In genomic region chr7:74656911-74657691, GRCh38 we compare ENCODE assay signal across 1 cellular context.
TF ChIP-seq lines count a peak whose summit lies in the region.

No MANE protein-coding gene starts in this region.

TF ChIP-seq in K562, 482 proteins besides CTCF, POLR2A, EP300 and RAD21 (continued from another document and continues in another):
- TF ChIP-seq, protein P1, sequence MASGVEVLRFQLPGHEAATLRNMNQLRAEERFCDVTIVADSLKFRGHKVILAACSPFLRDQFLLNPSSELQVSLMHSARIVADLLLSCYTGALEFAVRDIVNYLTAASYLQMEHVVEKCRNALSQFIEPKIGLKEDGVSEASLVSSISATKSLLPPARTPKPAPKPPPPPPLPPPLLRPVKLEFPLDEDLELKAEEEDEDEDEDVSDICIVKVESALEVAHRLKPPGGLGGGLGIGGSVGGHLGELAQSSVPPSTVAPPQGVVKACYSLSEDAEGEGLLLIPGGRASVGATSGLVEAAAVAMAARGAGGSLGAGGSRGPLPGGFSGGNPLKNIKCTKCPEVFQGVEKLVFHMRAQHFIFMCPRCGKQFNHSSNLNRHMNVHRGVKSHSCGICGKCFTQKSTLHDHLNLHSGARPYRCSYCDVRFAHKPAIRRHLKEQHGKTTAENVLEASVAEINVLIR (CRISPR knock-in tag; IDR thresholded peaks at IDR 0.05), result no peak
- TF ChIP-seq ZBTB33 (CRISPR knock-in tag; IDR thresholded peaks at IDR 0.05), result peak; percentile 26; the same call in 1 of the 2 replicates
- TF ChIP-seq, protein P2, sequence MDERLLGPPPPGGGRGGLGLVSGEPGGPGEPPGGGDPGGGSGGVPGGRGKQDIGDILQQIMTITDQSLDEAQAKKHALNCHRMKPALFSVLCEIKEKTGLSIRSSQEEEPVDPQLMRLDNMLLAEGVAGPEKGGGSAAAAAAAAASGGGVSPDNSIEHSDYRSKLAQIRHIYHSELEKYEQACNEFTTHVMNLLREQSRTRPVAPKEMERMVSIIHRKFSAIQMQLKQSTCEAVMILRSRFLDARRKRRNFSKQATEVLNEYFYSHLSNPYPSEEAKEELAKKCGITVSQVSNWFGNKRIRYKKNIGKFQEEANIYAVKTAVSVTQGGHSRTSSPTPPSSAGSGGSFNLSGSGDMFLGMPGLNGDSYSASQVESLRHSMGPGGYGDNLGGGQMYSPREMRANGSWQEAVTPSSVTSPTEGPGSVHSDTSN (CRISPR knock-in tag; IDR thresholded peaks at IDR 0.05; ENCODE audit: low read depth), result no peak
- TF ChIP-seq, protein P2 (tag; conservative IDR thresholded peaks at IDR 0.05; ENCODE audit: low read depth), result no peak
- peak; percentile 66 for TF ChIP-seq MEIS2 (IDR thresholded peaks at IDR 0.05; ENCODE audit: partially characterized antibody)
- TF ChIP-seq, protein P3, sequence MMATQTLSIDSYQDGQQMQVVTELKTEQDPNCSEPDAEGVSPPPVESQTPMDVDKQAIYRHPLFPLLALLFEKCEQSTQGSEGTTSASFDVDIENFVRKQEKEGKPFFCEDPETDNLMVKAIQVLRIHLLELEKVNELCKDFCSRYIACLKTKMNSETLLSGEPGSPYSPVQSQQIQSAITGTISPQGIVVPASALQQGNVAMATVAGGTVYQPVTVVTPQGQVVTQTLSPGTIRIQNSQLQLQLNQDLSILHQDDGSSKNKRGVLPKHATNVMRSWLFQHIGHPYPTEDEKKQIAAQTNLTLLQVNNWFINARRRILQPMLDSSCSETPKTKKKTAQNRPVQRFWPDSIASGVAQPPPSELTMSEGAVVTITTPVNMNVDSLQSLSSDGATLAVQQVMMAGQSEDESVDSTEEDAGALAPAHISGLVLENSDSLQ (IDR thresholded peaks at IDR 0.05), result peak; percentile 30; the same call in 1 of the 2 replicates
- TF ChIP-seq ZNF518B (CRISPR knock-in tag; IDR thresholded peaks at IDR 0.05), result no peak
- TF ChIP-seq ELF2 (CRISPR knock-in tag; IDR thresholded peaks at IDR 0.05), result no peak
- TF ChIP-seq, protein P4, sequence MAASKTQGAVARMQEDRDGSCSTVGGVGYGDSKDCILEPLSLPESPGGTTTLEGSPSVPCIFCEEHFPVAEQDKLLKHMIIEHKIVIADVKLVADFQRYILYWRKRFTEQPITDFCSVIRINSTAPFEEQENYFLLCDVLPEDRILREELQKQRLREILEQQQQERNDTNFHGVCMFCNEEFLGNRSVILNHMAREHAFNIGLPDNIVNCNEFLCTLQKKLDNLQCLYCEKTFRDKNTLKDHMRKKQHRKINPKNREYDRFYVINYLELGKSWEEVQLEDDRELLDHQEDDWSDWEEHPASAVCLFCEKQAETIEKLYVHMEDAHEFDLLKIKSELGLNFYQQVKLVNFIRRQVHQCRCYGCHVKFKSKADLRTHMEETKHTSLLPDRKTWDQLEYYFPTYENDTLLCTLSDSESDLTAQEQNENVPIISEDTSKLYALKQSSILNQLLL (CRISPR knock-in tag; IDR thresholded peaks at IDR 0.05; ENCODE audit: borderline replicate concordance), result no peak
- peak; percentile 77 to 97 (median 93) for TF ChIP-seq YY1 (IDR thresholded peaks at IDR 0.05; ENCODE audit: borderline replicate concordance in 1 of 3, control insufficient read depth in 1 of 3, extremely low read depth in 1 of 3, insufficient read depth in 3 of 3, insufficient read length in 1 of 3, insufficient replicate concordance in 2 of 3, low read depth in 1 of 3, low read length in 2 of 3)
- no peak for TF ChIP-seq HMG20A (CRISPR knock-in tag; conservative IDR thresholded peaks at IDR 0.05)
- peak; percentile 65 for TF ChIP-seq ZNF766 (CRISPR knock-in tag; conservative IDR thresholded peaks at IDR 0.05)
- no peak for TF ChIP-seq ARID3A (IDR thresholded peaks at IDR 0.05; ENCODE audit: borderline replicate concordance, low read depth, low read length)
- peak; percentile 78; the same call in 1 of the 2 replicates for TF ChIP-seq RFX7 (CRISPR knock-in tag; IDR thresholded peaks at IDR 0.05)
- TF ChIP-seq RFX5 (IDR thresholded peaks at IDR 0.05; ENCODE audit: low read depth, low read length), result no peak
- TF ChIP-seq ZNF707 (CRISPR knock-in tag; conservative IDR thresholded peaks at IDR 0.05), result no peak
- peak; percentile 63; the same call in 1 of the 2 replicates for TF ChIP-seq MYNN (IDR thresholded peaks at IDR 0.05)
- TF ChIP-seq MYNN (CRISPR knock-in tag; IDR thresholded peaks at IDR 0.05), result no peak
- TF ChIP-seq CREM (IDR thresholded peaks at IDR 0.05; ENCODE audit: low read depth), result peak; percentile 87
- peak; percentile 71 for TF ChIP-seq MBD2 (IDR thresholded peaks at IDR 0.05; ENCODE audit: borderline replicate concordance, low read depth)
- 0 out of 2 replicates have a peak, but pooled peaks have one; percentile 24 for TF ChIP-seq ZNF717 (CRISPR knock-in tag; IDR thresholded peaks at IDR 0.05)
- TF ChIP-seq RB1 (IDR thresholded peaks at IDR 0.05; ENCODE audit: low read depth), result peak; percentile 85
- TF ChIP-seq, protein P5, sequence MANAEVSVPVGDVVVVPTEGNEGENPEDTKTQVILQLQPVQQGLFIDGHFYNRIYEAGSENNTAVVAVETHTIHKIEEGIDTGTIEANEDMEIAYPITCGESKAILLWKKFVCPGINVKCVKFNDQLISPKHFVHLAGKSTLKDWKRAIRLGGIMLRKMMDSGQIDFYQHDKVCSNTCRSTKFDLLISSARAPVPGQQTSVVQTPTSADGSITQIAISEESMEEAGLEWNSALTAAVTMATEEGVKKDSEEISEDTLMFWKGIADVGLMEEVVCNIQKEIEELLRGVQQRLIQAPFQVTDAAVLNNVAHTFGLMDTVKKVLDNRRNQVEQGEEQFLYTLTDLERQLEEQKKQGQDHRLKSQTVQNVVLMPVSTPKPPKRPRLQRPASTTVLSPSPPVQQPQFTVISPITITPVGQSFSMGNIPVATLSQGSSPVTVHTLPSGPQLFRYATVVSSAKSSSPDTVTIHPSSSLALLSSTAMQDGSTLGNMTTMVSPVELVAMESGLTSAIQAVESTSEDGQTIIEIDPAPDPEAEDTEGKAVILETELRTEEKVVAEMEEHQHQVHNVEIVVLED (CRISPR knock-in tag; IDR thresholded peaks at IDR 0.05), result peak; percentile 66
- TF ChIP-seq ZKSCAN3 (CRISPR knock-in tag; IDR thresholded peaks at IDR 0.05), result no peak
- no peak for TF ChIP-seq ZNF316 (IDR thresholded peaks at IDR 0.05)
- no peak for TF ChIP-seq NR0B1 (IDR thresholded peaks at IDR 0.05; ENCODE audit: partially characterized antibody)
- TF ChIP-seq SMAD2 (IDR thresholded peaks at IDR 0.05; ENCODE audit: low read depth, low read length), result no peak
- no peak for TF ChIP-seq ZNF23 (CRISPR knock-in tag; IDR thresholded peaks at IDR 0.05)
- no peak for TF ChIP-seq TARDBP (IDR thresholded peaks at IDR 0.05)
- TF ChIP-seq MTF1 (CRISPR knock-in tag; IDR thresholded peaks at IDR 0.05; ENCODE audit: borderline replicate concordance), result no peak
- TF ChIP-seq HMG20B (CRISPR knock-in tag; IDR thresholded peaks at IDR 0.05), result no peak
- TF ChIP-seq SRF (CRISPR knock-in tag; IDR thresholded peaks at IDR 0.05), result peak in 1 of 2 experiments; percentile 54; a peak in 2 of 4 replicates
- no peak for TF ChIP-seq SLC30A9 (CRISPR knock-in tag; IDR thresholded peaks at IDR 0.05)
- TF ChIP-seq, protein P6, sequence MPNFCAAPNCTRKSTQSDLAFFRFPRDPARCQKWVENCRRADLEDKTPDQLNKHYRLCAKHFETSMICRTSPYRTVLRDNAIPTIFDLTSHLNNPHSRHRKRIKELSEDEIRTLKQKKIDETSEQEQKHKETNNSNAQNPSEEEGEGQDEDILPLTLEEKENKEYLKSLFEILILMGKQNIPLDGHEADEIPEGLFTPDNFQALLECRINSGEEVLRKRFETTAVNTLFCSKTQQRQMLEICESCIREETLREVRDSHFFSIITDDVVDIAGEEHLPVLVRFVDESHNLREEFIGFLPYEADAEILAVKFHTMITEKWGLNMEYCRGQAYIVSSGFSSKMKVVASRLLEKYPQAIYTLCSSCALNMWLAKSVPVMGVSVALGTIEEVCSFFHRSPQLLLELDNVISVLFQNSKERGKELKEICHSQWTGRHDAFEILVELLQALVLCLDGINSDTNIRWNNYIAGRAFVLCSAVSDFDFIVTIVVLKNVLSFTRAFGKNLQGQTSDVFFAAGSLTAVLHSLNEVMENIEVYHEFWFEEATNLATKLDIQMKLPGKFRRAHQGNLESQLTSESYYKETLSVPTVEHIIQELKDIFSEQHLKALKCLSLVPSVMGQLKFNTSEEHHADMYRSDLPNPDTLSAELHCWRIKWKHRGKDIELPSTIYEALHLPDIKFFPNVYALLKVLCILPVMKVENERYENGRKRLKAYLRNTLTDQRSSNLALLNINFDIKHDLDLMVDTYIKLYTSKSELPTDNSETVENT (CRISPR knock-in tag; IDR thresholded peaks at IDR 0.05), result peak; percentile 86
- TF ChIP-seq SAP30 (IDR thresholded peaks at IDR 0.05; ENCODE audit: borderline replicate concordance, insufficient read depth, low read depth, low read length, poor library complexity, severe bottlenecking), result peak; percentile 42
- TF ChIP-seq ZFP36 (IDR thresholded peaks at IDR 0.05; ENCODE audit: low read depth, low read length, partially characterized antibody), result peak; percentile 95
- 0 out of 2 replicates have a peak, but pooled peaks have one; percentile 62 for TF ChIP-seq RHOXF2B (CRISPR knock-in tag; conservative IDR thresholded peaks at IDR 0.05)
- 0 out of 2 replicates have a peak, but pooled peaks have one; percentile 15 for TF ChIP-seq SMAD3 (CRISPR knock-in tag; conservative IDR thresholded peaks at IDR 0.05)
- TF ChIP-seq CHD1 (IDR thresholded peaks at IDR 0.05; ENCODE audit: low read length), result peak; percentile 54
- TF ChIP-seq SP1 (CRISPR knock-in tag; IDR thresholded peaks at IDR 0.05), result peak; percentile 72
- TF ChIP-seq MAZ (CRISPR knock-in tag; conservative IDR thresholded peaks at IDR 0.05 in 1 of 2, IDR thresholded peaks at IDR 0.05 in 1 of 2), result peak; percentile 34 to 62; a peak in 3 of 4 replicates
